In genomic region chr12:28876423-28876822, GRCh38 we compare ENCODE assay signal across 1 cellular context.
TF ChIP-seq lines count a peak whose summit lies in the region.

No MANE protein-coding gene starts in this region.

TF ChIP-seq in GM12878, 131 proteins besides CTCF, POLR2A, EP300 and RAD21 (continued from another document):
- TF ChIP-seq RELB (IDR thresholded peaks at IDR 0.05; ENCODE audit: low read depth) (no peak), ATF7 (IDR thresholded peaks at IDR 0.05; ENCODE audit: low read depth) (no peak), KDM1A (IDR thresholded peaks at IDR 0.05; ENCODE audit: borderline replicate concordance) (no peak), E2F4 (IDR thresholded peaks at IDR 0.05; ENCODE audit: low read depth, low read length) (no peak), MTA2 (IDR thresholded peaks at IDR 0.05; ENCODE audit: low read depth) (no peak), RELA (IDR thresholded peaks at IDR 0.05; ENCODE audit: borderline replicate concordance, partially characterized antibody) (no peak), MAX (IDR thresholded peaks at IDR 0.05; ENCODE audit: low read depth, low read length) (no peak), ZBTB4 (CRISPR knock-in tag; IDR thresholded peaks at IDR 0.05) (no peak), RAD51 (IDR thresholded peaks at IDR 0.05) (no peak), GABPA (IDR thresholded peaks at IDR 0.05; ENCODE audit: low read depth) (no peak)
